In the genomic region with DNA sequence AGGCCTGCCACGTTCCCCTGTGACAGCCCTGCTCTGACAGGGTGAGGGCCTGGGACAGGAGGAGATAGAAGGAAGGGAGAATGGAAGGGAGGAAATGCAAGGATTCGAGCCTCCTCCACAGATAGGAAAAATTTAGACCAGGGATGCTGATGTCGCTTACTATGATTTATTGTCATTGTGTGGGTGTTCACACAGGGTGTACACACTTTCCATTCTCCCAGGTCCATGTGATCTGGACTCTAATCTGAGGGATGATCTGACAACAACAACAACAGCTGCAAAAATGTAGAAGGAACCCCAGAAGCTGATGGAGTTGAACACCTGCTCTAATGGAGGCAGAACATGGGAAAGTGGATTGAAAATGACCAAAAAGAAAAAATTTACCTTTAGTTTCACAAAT, we compare ENCODE assay signal across 21 cellular contexts.
"Had no signal": no experiment of that assay in that cellular context is flagged by ENCODE, and none has a peak within 500 bp of the region (broad histone marks: within the 10 kb centered on the region; RNA-seq: fewer than 3 reads in every experiment).

No MANE protein-coding gene starts in this region.

- H3K27ac Mint-ChIP-seq: activated B cell treated with CpG ODN at 0.5 μM for 24 hours; activated CD4-positive, alpha-beta memory T cell treated with anti-CD3 and anti-CD28 coated beads for 36 hours; activated naive CD4-positive, alpha-beta T cell treated with anti-CD3 and anti-CD28 coated beads, Interleukin-2, amount 10 ng/mL, durations not matched to agents 7 days and 5 days; brain; T-helper 1 cell treated with Interleukin-12 subunit alpha and Interleukin-12 subunit beta and Interleukin-4 antibody, amounts not matched to agents 30 μg/mL and 1 μg/mL, for 36 hours had no signal

- ATAC-seq: left lobe of liver; lower lobe of right lung; naive thymus-derived CD4-positive, alpha-beta T cell; right lobe of liver; stimulated activated naive CD8-positive, alpha-beta T cell treated with anti-CD3 and anti-CD28 coated beads, Interleukin-15, Interleukin-2, amounts not matched to agents 100 U/mL and 50 U/mL, for 24 hours had no signal

- H3K27ac ChIP-seq: lower lobe of right lung, right lobe of liver had no signal

- H3K27me3 ChIP-seq: right lobe of liver, tibial artery had no signal

- H3K27me3 Mint-ChIP-seq: brain had no signal

- H3K4me3 ChIP-seq: lower lobe of right lung, right lobe of liver, tibial artery had no signal

- H3K4me3 Mint-ChIP-seq: activated B cell treated with CpG ODN at 0.5 μM for 24 hours; activated CD4-positive, alpha-beta memory T cell treated with anti-CD3 and anti-CD28 coated beads for 36 hours; activated naive CD4-positive, alpha-beta T cell treated with anti-CD3 and anti-CD28 coated beads, Interleukin-2, amount 10 ng/mL, durations not matched to agents 7 days and 5 days; brain; T-helper 1 cell treated with Interleukin-12 subunit alpha and Interleukin-12 subunit beta and Interleukin-4 antibody, amounts not matched to agents 30 μg/mL and 1 μg/mL, for 36 hours had no signal

- H3K9me3 ChIP-seq: lower lobe of right lung, right lobe of liver, tibial artery had no signal

- H3K36me3 ChIP-seq: lower lobe of right lung, right lobe of liver, tibial artery had no signal

- H3K4me1 ChIP-seq: lower lobe of right lung, right lobe of liver had no signal

- H3K36me3 Mint-ChIP-seq: activated CD4-positive, alpha-beta memory T cell treated with anti-CD3 and anti-CD28 coated beads for 36 hours; activated naive CD4-positive, alpha-beta T cell treated with anti-CD3 and anti-CD28 coated beads, Interleukin-2, amount 10 ng/mL, durations not matched to agents 7 days and 5 days; brain; naive thymus-derived CD4-positive, alpha-beta T cell had no signal

- H3K9me3 Mint-ChIP-seq: activated B cell treated with CpG ODN at 0.5 μM for 24 hours; activated CD4-positive, alpha-beta memory T cell treated with anti-CD3 and anti-CD28 coated beads for 36 hours; activated naive CD4-positive, alpha-beta T cell treated with anti-CD3 and anti-CD28 coated beads, Interleukin-2, amount 10 ng/mL, durations not matched to agents 7 days and 5 days; naive thymus-derived CD4-positive, alpha-beta T cell; T-helper 1 cell treated with Interleukin-12 subunit alpha and Interleukin-12 subunit beta and Interleukin-4 antibody, amounts not matched to agents 30 μg/mL and 1 μg/mL, for 36 hours had no signal

- DNase-seq: activated B cell treated with CpG ODN at 0.5 μM for 24 hours; activated CD4-positive, alpha-beta memory T cell treated with anti-CD3 and anti-CD28 coated beads for 36 hours; activated CD4-positive, alpha-beta T cell treated with anti-CD3 and anti-CD28 coated beads for 4 hours; activated effector memory CD4-positive, alpha-beta T cell treated with anti-CD3 and anti-CD28 coated beads, Interleukin-2, amount 50 U/mL, for 16 hours; activated naive CD4-positive, alpha-beta T cell treated with anti-CD3 and anti-CD28 coated beads, Interleukin-2, amount 10 ng/mL, durations not matched to agents 7 days and 5 days; anterior cingulate cortex; dermis blood vessel endothelial cell; effector CD8-positive, alpha-beta T cell; foreskin melanocyte; kidney; lower lobe of right lung; naive thymus-derived CD4-positive, alpha-beta T cell; nucleus accumbens; right lobe of liver; stimulated activated CD4-positive, alpha-beta T cell treated with anti-CD3 and anti-CD28 coated beads, Interleukin-4, amount 100 ng/mL, for 1 hour; stimulated activated naive CD8-positive, alpha-beta T cell treated with anti-CD3 and anti-CD28 coated beads, Interleukin-15, Interleukin-2, amounts not matched to agents 100 U/mL and 50 U/mL, for 24 hours; T1000; tibial artery had no signal
